ENCODE assay signal across 1 cellular context in genomic region chr11:90252053-90252452, GRCh38.
TF ChIP-seq lines count a peak whose summit lies in the region.

No MANE protein-coding gene starts in this region.

TF ChIP-seq in HepG2, 621 proteins besides CTCF, POLR2A, EP300 and RAD21:
- TF ChIP-seq SIX1 (CRISPR knock-in tag; IDR thresholded peaks at IDR 0.05; ENCODE audit: borderline replicate concordance) (no peak), SRF (IDR thresholded peaks at IDR 0.05; ENCODE audit: low read depth, low read length) (no peak), HIVEP1 (CRISPR knock-in tag; IDR thresholded peaks at IDR 0.05) (no peak), BHLHE40 (IDR thresholded peaks at IDR 0.05; ENCODE audit: low read length) (no peak), ZNF775 (CRISPR knock-in tag; IDR thresholded peaks at IDR 0.05; ENCODE audit: borderline replicate concordance) (no peak), ZNF766 (CRISPR knock-in tag; IDR thresholded peaks at IDR 0.05; ENCODE audit: borderline replicate concordance) (no peak), ZNF639 (CRISPR knock-in tag; conservative IDR thresholded peaks at IDR 0.05) (no peak), HNRNPH1 (optimal IDR thresholded peaks at IDR 0.05; ENCODE audit: low read depth, low read length) (no peak), ZIK1 (CRISPR knock-in tag; IDR thresholded peaks at IDR 0.05; ENCODE audit: borderline replicate concordance, low read depth) (no peak), U2AF1 (optimal IDR thresholded peaks at IDR 0.05; ENCODE audit: low read depth, low read length) (no peak), GFI1 (CRISPR knock-in tag; IDR thresholded peaks at IDR 0.05; ENCODE audit: borderline replicate concordance) (no peak), NONO (IDR thresholded peaks at IDR 0.05) (no peak), NONO (CRISPR knock-in tag; conservative IDR thresholded peaks at IDR 0.05) (no peak)
- TF ChIP-seq, protein P1, sequence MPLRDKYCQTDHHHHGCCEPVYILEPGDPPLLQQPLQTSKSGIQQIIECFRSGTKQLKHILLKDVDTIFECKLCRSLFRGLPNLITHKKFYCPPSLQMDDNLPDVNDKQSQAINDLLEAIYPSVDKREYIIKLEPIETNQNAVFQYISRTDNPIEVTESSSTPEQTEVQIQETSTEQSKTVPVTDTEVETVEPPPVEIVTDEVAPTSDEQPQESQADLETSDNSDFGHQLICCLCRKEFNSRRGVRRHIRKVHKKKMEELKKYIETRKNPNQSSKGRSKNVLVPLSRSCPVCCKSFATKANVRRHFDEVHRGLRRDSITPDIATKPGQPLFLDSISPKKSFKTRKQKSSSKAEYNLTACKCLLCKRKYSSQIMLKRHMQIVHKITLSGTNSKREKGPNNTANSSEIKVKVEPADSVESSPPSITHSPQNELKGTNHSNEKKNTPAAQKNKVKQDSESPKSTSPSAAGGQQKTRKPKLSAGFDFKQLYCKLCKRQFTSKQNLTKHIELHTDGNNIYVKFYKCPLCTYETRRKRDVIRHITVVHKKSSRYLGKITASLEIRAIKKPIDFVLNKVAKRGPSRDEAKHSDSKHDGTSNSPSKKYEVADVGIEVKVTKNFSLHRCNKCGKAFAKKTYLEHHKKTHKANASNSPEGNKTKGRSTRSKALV (CRISPR knock-in tag; IDR thresholded peaks at IDR 0.05): no peak
- TF ChIP-seq, protein P2, sequence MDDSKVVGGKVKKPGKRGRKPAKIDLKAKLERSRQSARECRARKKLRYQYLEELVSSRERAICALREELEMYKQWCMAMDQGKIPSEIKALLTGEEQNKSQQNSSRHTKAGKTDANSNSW (CRISPR knock-in tag; IDR thresholded peaks at IDR 0.05; ENCODE audit: borderline replicate concordance): no peak
- TF ChIP-seq, protein P3, sequence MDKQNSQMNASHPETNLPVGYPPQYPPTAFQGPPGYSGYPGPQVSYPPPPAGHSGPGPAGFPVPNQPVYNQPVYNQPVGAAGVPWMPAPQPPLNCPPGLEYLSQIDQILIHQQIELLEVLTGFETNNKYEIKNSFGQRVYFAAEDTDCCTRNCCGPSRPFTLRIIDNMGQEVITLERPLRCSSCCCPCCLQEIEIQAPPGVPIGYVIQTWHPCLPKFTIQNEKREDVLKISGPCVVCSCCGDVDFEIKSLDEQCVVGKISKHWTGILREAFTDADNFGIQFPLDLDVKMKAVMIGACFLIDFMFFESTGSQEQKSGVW (CRISPR knock-in tag; IDR thresholded peaks at IDR 0.05; ENCODE audit: borderline replicate concordance): no peak
